8 cellular contexts compared by ENCODE assay signal in the genomic region with DNA sequence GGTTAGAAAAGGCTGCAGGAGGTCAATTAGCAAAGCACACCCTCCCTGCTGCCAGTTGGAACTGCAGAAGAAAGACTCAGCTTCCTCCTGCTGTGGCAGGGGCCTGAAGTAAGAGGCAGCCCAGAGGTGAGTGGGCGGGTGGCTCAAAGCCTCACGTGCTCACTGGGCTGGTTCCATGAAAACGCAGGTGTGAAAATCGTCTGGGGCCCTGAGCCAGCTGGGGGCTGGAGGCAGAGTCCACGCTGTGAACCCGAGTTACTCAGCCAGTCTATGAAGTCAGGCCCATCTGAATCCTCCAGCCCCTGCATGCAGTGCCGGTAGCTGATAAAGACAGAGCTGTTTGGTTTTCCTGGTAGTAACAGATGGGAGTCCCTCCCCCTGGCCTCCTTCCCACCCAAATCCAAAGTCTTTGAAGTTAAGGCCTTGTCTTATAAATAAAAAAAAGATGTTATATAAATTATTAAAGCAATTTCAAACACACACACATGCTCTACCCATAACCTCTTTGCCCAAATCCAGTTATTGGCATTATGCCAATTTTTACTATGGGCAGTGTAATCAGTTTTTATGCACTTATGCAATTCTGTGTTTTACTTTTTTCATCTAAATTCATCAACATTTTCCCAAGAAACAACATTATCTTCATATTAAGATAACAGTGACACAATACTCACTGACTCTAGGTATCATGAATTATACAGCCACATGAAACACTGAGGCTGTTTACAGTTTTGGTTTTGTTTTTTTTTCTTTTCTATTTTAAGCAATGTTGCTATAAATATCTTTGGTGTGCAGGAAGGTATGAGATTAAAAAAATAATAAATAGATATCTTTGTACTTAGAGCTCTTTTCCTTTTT. TPM values are rescaled to one million over a fixed set of nuclear protein-coding genes. Genes with fewer than 3 reads are reported as not detected.
DNase-seq lines count a peak whose midpoint lies in the region; ATAC-seq and TF ChIP-seq lines count a peak whose summit lies in the region.

No MANE protein-coding gene starts in this region.

- H3K27me3 ChIP-seq in mucosa of rectum (ENCODE audit: control insufficient read depth in 2 of 2, insufficient read depth in 2 of 2, low read length in 2 of 2) (no peaks in the 10 kb centered on the region), suprapubic skin (no peaks in the 10 kb centered on the region)

- H3K27ac ChIP-seq in mucosa of rectum (ENCODE audit: low read depth in 2 of 2, low read length in 2 of 2): peak overlapping the region; percentile 79 to 88
- H3K27ac ChIP-seq in suprapubic skin: peak overlapping the region; percentile 85

- DNase-seq in NCI-H1694 (lab: John Stamatoyannopoulos, UW): peak; percentile 79
- DNase-seq in activated CD4-positive, alpha-beta T cell treated with anti-CD3 and anti-CD28 coated beads for 48 hours: peak; percentile 89
- DNase-seq in dermis blood vessel endothelial cell: peak; percentile 71
- DNase-seq in suprapubic skin (ENCODE audit: low spot score in 2 of 2): no peak
- DNase-seq in midbrain (lab: John Stamatoyannopoulos, UW): no peak

- H3K4me3 ChIP-seq in mucosa of rectum (ENCODE audit: low read length in 2 of 2) (peak overlapping the region in 1 of 2 donors; percentile 50), suprapubic skin (no peak overlapping the region)

- TF ChIP-seq CTCF in suprapubic skin (IDR thresholded peaks at IDR 0.05): no peak

- no peaks in the 10 kb centered on the region for H3K9me3 ChIP-seq in mucosa of rectum (ENCODE audit: control insufficient read depth in 2 of 2, low read length in 2 of 2)
- no peaks in the 10 kb centered on the region for H3K9me3 ChIP-seq in suprapubic skin

- TF ChIP-seq POLR2A in suprapubic skin (IDR thresholded peaks at IDR 0.05): no peak

- peak overlapping the region; percentile 63 to 64 for H3K9ac ChIP-seq in mucosa of rectum (ENCODE audit: low read depth in 1 of 2, low read length in 2 of 2)

- TF ChIP-seq EP300 in suprapubic skin (IDR thresholded peaks at IDR 0.05): no peak

- WGBS in suprapubic skin: 24% methylated on average over 7 of the region's 7 CpGs

- H3K36me3 ChIP-seq in mucosa of rectum (ENCODE audit: control insufficient read depth in 2 of 2, insufficient read depth in 2 of 2, low read length in 2 of 2) (no peaks in the 10 kb centered on the region), suprapubic skin (no peaks in the 10 kb centered on the region)

- peak; percentile 53 for ATAC-seq in GM18511 (IDR thresholded peaks at IDR 0.05; ENCODE audit: unreplicated experiment)
- ATAC-seq in HG02642 (IDR thresholded peaks at IDR 0.05; ENCODE audit: poor library complexity, unreplicated experiment): peak; percentile 49

- peaks cover 51 to 56% of the 10 kb centered on the region in 2 donors for H3K4me1 ChIP-seq in mucosa of rectum (ENCODE audit: control insufficient read depth in 2 of 2, insufficient read depth in 2 of 2, low read length in 2 of 2)
- H3K4me1 ChIP-seq in suprapubic skin: peaks cover 76% of the 10 kb centered on the region

RNA-seq across cellular contexts. Expression of a gene that starts 57.9 kb away (rescaled TPM):
- 15.7 and 38.0 TPM in 2 replicates for total RNA-seq in dermis blood vessel endothelial cell
- total RNA-seq in suprapubic skin: 1 to 10 TPM; 5.2 to 9.8 (median 6.4) TPM

Comparison
In these comparisons a context has a peak if more than half of its experiments do, and no peak if none do; other contexts are left out.
1. DNase-seq: peak in NCI-H1694 (single experiment), activated CD4-positive, alpha-beta T cell treated with anti-CD3 and anti-CD28 coated beads for 48 hours (single experiment) and dermis blood vessel endothelial cell (single experiment); none in suprapubic skin (0 of 2) and midbrain (single experiment).